30 cellular contexts compared by ENCODE assay signal in genomic region chr9:135974220-135974573, GRCh38. TPM values are rescaled to one million over a fixed set of nuclear protein-coding genes. Genes with fewer than 3 reads are reported as not detected.
DNase-seq lines count a peak whose midpoint lies in the region; ATAC-seq, FAIRE-seq and TF ChIP-seq lines count a peak whose summit lies in the region.
"Had no signal": no experiment of that assay in that cellular context is flagged by ENCODE, and none has a peak within 500 bp of the region (broad histone marks: within the 10 kb centered on the region; RNA-seq: fewer than 3 reads in every experiment).

No MANE protein-coding gene starts in this region.

- H2BK5ac ChIP-seq in H1 (ENCODE audit: low read depth, low read length) = no peak overlapping the region

- H3K23ac ChIP-seq in H1 (ENCODE audit: insufficient read length) = no peak overlapping the region

- H3K4me1 ChIP-seq in H1 (replicated peaks in 1 of 4; ENCODE audit: control insufficient read depth in 3 of 4, insufficient read depth in 4 of 4, low read length in 3 of 4) (peaks cover 0 to 3% (median 0%) of the 10 kb centered on the region in 4 experiments; a peak in 4 of 7 replicates), HAP-1 (no peaks in the 10 kb centered on the region)
- H3K4me1 ChIP-seq: colonic mucosa, Peyer's patch, sigmoid colon had no signal

- no peaks in the 10 kb centered on the region for H3K9me3 ChIP-seq in H1 (ENCODE audit: insufficient read depth in 2 of 2, low read depth in 1 of 2, low read length in 1 of 2)
- H3K9me3 ChIP-seq in HAP-1 = no peaks in the 10 kb centered on the region
- no peaks in the 10 kb centered on the region for H3K9me3 ChIP-seq in T-helper 17 cell (ENCODE audit: control insufficient read depth, low read length, poor library complexity, severe bottlenecking)
- H3K9me3 ChIP-seq: colonic mucosa, MG63, Peyer's patch, sigmoid colon, suprapubic skin had no signal

- H3K79me1 ChIP-seq in H1 (ENCODE audit: low read depth, low read length) = no peaks in the 10 kb centered on the region

- no peak overlapping the region for H3K4me2 ChIP-seq in H1 (ENCODE audit: insufficient read depth in 1 of 2, low read depth in 2 of 2, low read length in 2 of 2)

- peaks cover 4% of the 10 kb centered on the region for H3K27me3 Mint-ChIP-seq in T-helper 17 cell

- H4K5ac ChIP-seq in H1 (ENCODE audit: insufficient read length, low read depth, low read length) = no peak overlapping the region

- H3K27ac Mint-ChIP-seq in T-helper 17 cell = no peak overlapping the region
- H3K27ac Mint-ChIP-seq: activated naive CD4-positive, alpha-beta T cell treated with anti-CD3 and anti-CD28 coated beads, Interleukin-2, amount 10 ng/mL, durations not matched to agents 7 days and 5 days; activated T-helper 1 cell treated with anti-CD3 and anti-CD28 coated beads, Interleukin-12 subunit alpha, Interleukin-12 subunit beta, Interleukin-2, Interleukin-4 antibody, amounts not matched to agents 30 ng/mL and 10 ng/mL and 1 ng/mL, durations not matched to agents 14 hours and 24 hours and 36 hours; memory B cell had no signal

- H3K18ac ChIP-seq in H1 (ENCODE audit: extremely low read depth, low read length) = no peak overlapping the region

- peaks cover 0 to 5% of the 10 kb centered on the region in 2 experiments for H4K20me1 ChIP-seq in H1 (replicated peaks in 1 of 2; ENCODE audit: control insufficient read depth in 1 of 2, insufficient read depth in 2 of 2, low read length in 2 of 2)

- CTCF ChIA-PET in H1 (lab: Charles Lee; ENCODE audit: partially characterized antibody) = interaction anchor here (1.0 to 3.2 kb wide), 24 partner anchors 9 to 173 kb away, joined by 3 to 17 read pairs (median 4); partner anchors contain the start of gene UBAC1

- H2BK20ac ChIP-seq in H1 (ENCODE audit: low read length) = no peak overlapping the region

- no peak overlapping the region for H4K8ac ChIP-seq in H1 (ENCODE audit: extremely low read depth, insufficient read depth, low read length)

- no peak overlapping the region for H3K9ac ChIP-seq in H1 (replicated peaks in 1 of 4; ENCODE audit: extremely low read depth in 1 of 4, low read depth in 3 of 4, low read length in 3 of 4)

- H3K36me3 ChIP-seq in H1 (ENCODE audit: control insufficient read depth in 2 of 4, insufficient read depth in 4 of 4, low read length in 3 of 4) (no peaks in the 10 kb centered on the region), HAP-1 (replicated peaks) (no peaks in the 10 kb centered on the region)
- H3K36me3 ChIP-seq: brain microvascular endothelial cell, colonic mucosa, MG63, Peyer's patch, sigmoid colon, suprapubic skin had no signal

- no peak overlapping the region for H3K27ac ChIP-seq in H1 (ENCODE audit: low read depth, low read length)
- H3K27ac ChIP-seq: brain microvascular endothelial cell, colonic mucosa, Peyer's patch, sigmoid colon, suprapubic skin had no signal

- no peak overlapping the region for H2BK120ac ChIP-seq in H1 (replicated peaks; ENCODE audit: low read depth, low read length)

- POLR2A ChIA-PET in H1 (lab: Charles Lee; ENCODE audit: partially characterized antibody) = no interaction called here

- H3K36me3 Mint-ChIP-seq in T-helper 17 cell (ENCODE audit: low read depth) = no peaks in the 10 kb centered on the region
- H3K36me3 Mint-ChIP-seq: activated naive CD4-positive, alpha-beta T cell treated with anti-CD3 and anti-CD28 coated beads, Interleukin-2, amount 10 ng/mL, durations not matched to agents 7 days and 5 days; memory B cell had no signal

- H2AK5ac ChIP-seq in H1 (ENCODE audit: low read depth, low read length) = no peak overlapping the region

- TF ChIP-seq CTCF in GM12864 (IDR thresholded peaks at IDR 0.05; ENCODE audit: low read depth, low read length, missing control alignments) (peak; percentile 12), LNCaP clone FGC (IDR thresholded peaks at IDR 0.05; ENCODE audit: control insufficient read depth, extremely low read depth, insufficient read depth) (0 out of 2 replicates have a peak, but pooled peaks have one; percentile 8), H1 (IDR thresholded peaks at IDR 0.05; ENCODE audit: control extremely low read depth in 1 of 3, insufficient read depth in 1 of 3, low read depth in 1 of 3, low read length in 3 of 3) (peak; percentile 39 to 42 (median 39)), retinal pigment epithelial cell (conservative IDR thresholded peaks at IDR 0.05; ENCODE audit: low read depth, low read length) (peak; percentile 12)

- H2AFZ ChIP-seq in H1 (ENCODE audit: low read length) = no peak overlapping the region

- no peak overlapping the region for H2BK15ac ChIP-seq in H1 (ENCODE audit: low read length)

- no peak overlapping the region for H3K4me3 ChIP-seq in GM12864 (ENCODE audit: low read depth, low read length)
- H3K4me3 ChIP-seq in LNCaP clone FGC (ENCODE audit: low read depth, low read length) = no peak overlapping the region
- no peak overlapping the region for H3K4me3 ChIP-seq in H1 (ENCODE audit: extremely low read depth in 1 of 4, insufficient read depth in 2 of 4, low read depth in 3 of 4, low read length in 4 of 4)
- H3K4me3 ChIP-seq in retinal pigment epithelial cell (ENCODE audit: low read length) = no peak overlapping the region
- no peak overlapping the region for H3K4me3 ChIP-seq in HAP-1
- H3K4me3 ChIP-seq: colonic mucosa, MG63, Peyer's patch, sigmoid colon, suprapubic skin had no signal

- H3K4ac ChIP-seq in H1 (replicated peaks; ENCODE audit: insufficient read length, low read depth, low read length) = no peak overlapping the region

- no peak overlapping the region for H2BK12ac ChIP-seq in H1 (ENCODE audit: low read depth, low read length)

- no peak overlapping the region for H4K91ac ChIP-seq in H1 (replicated peaks; ENCODE audit: insufficient read length, low read length)

- H3K4me3 Mint-ChIP-seq in T-helper 17 cell = no peak overlapping the region
- H3K4me3 Mint-ChIP-seq: activated naive CD4-positive, alpha-beta T cell treated with anti-CD3 and anti-CD28 coated beads, Interleukin-2, amount 10 ng/mL, durations not matched to agents 7 days and 5 days; activated T-helper 1 cell treated with anti-CD3 and anti-CD28 coated beads, Interleukin-12 subunit alpha, Interleukin-12 subunit beta, Interleukin-2, Interleukin-4 antibody, amounts not matched to agents 30 ng/mL and 10 ng/mL and 1 ng/mL, durations not matched to agents 14 hours and 24 hours and 36 hours; memory B cell; neural crest cell had no signal

- peak; percentile 37 to 49 for TF ChIP-seq RAD21 in H1 (IDR thresholded peaks at IDR 0.05 in 1 of 2, conservative IDR thresholded peaks at IDR 0.05 in 1 of 2; ENCODE audit: low read depth in 2 of 2, low read length in 2 of 2)

- H3K56ac ChIP-seq in H1 (replicated peaks; ENCODE audit: insufficient read length, low read depth, low read length) = no peak overlapping the region

- TF ChIP-seq EP300 in H1 (IDR thresholded peaks at IDR 0.05; ENCODE audit: borderline replicate concordance in 1 of 2, low read depth in 2 of 2, low read length in 2 of 2) = no peak

- no peak for ATAC-seq in T-helper 17 cell

- no peak for FAIRE-seq in H1 (lab: Jason Lieb, UNC)
- FAIRE-seq: frontal cortex, GM18507 had no signal

- no peaks in the 10 kb centered on the region for H3K27me3 ChIP-seq in H1 (replicated peaks in 1 of 4; ENCODE audit: control insufficient read depth in 3 of 4, extremely low read depth in 1 of 4, insufficient read depth in 3 of 4, low read length in 3 of 4)
- H3K27me3 ChIP-seq in HAP-1 (ENCODE audit: low read depth) = peaks cover 12% of the 10 kb centered on the region
- H3K27me3 ChIP-seq: colonic mucosa, MG63, Peyer's patch had no signal

- DNase-seq in GM12864 (ENCODE audit: low read depth) = no peak
- no peak for DNase-seq in LNCaP clone FGC (ENCODE audit: low read depth)
- no peak for DNase-seq in H1 (ENCODE audit: low read depth in 1 of 2, low spot score in 2 of 2)
- DNase-seq in retinal pigment epithelial cell (ENCODE audit: low read depth) = no peak
- no peak for DNase-seq in HAP-1 (ENCODE audit: low spot score in 2 of 2)
- DNase-seq in T-helper 17 cell = no peak
- no peak for DNase-seq in NCI-H510A (lab: John Stamatoyannopoulos, UW)
- DNase-seq: activated CD4-positive, alpha-beta T cell treated with anti-CD3 and anti-CD28 coated beads, Interleukin-2, amount 50 U/mL, for 48 hours; activated CD8-positive, alpha-beta memory T cell treated with anti-CD3 and anti-CD28 coated beads, Interleukin-2, amount 50 U/mL, for 4 hours; activated naive CD4-positive, alpha-beta T cell treated with anti-CD3 and anti-CD28 coated beads, Interleukin-2, amount 10 ng/mL, durations not matched to agents 7 days and 5 days; amniotic stem cell; brain microvascular endothelial cell; colonic mucosa; DMS53; effector CD8-positive, alpha-beta T cell; GDM1; IMR-90; MG63; NCI-H2029 treated with DMSO at 0.1 percent for 48 hours; NCI-H69; Peyer's patch; SHP77 treated with DMSO at 0.1 percent for 48 hours; sigmoid colon; stimulated activated naive CD4-positive, alpha-beta T cell had no signal

- H3K23me2 ChIP-seq in H1 (ENCODE audit: low read depth, low read length) = no peaks in the 10 kb centered on the region; the same call in 1 of the 2 replicates

- no peak overlapping the region for H3K14ac ChIP-seq in H1 (ENCODE audit: insufficient read length)

- TF ChIP-seq POLR2A in H1 (IDR thresholded peaks at IDR 0.05; ENCODE audit: control extremely low read depth in 1 of 2, low read depth in 2 of 2, low read length in 2 of 2) = no peak

- no peaks in the 10 kb centered on the region for H3K79me2 ChIP-seq in H1 (ENCODE audit: control insufficient read depth in 1 of 2, insufficient read depth in 2 of 2, low read length in 2 of 2)

- H3K4me1 Mint-ChIP-seq in T-helper 17 cell = peaks cover 8% of the 10 kb centered on the region

- WGBS in H1 (ENCODE audit: extremely low coverage in 1 of 2, insufficient coverage in 1 of 2, insufficient read length in 1 of 2, insufficient replicate concordance in 2 of 2, low coverage in 1 of 2, low lambda C conversion rate in 2 of 2, missing lambda C conversion rate in 1 of 2), 2 experiments = 69% methylated on average over 10 of the region's 10 CpGs; no CpG with 5 or more reads in 1 of the 2 experiments

- in situ Hi-C loops in HAP-1 (cut with MboI; ENCODE audit: low sequenced_read_pairs) = no loop called here

TF ChIP-seq in H1, 55 proteins besides CTCF, POLR2A, EP300 and RAD21 (continues in another document):
- TF ChIP-seq BRCA1 (IDR thresholded peaks at IDR 0.05; ENCODE audit: low read depth, low read length) (no peak), TEAD4 (IDR thresholded peaks at IDR 0.05; ENCODE audit: low read depth, low read length) (no peak), CTBP2 (IDR thresholded peaks at IDR 0.05; ENCODE audit: borderline replicate concordance, insufficient read depth, insufficient read length, low read length) (no peak)

RNA-seq across cellular contexts. Expression of gene UBAC1, which starts 13.0 kb away (rescaled TPM):
- total RNA-seq in H1 (2021; fragmentation: NEBNext Ultra II Directional; extraction: Animal tissue kit (Norgen Biotek cat#: 25700)) = 59.3 and 63.1 TPM in 2 replicates
- polyA plus RNA-seq in H1 (2011; rRNA removed) = 85.2 and 105 TPM in 2 replicates
- polyA plus RNA-seq in H1 (2011; cell fraction: cytosol; rRNA removed) = 74.8 TPM
- polyA plus RNA-seq in H1 (2011; cell fraction: nucleus; rRNA removed) = 68.0 TPM
- polyA plus RNA-seq in H1 (2012, experiment 1 of 2) = 40.4 to 56.7 TPM (median 50.5 TPM) in 4 replicates
- 65.3 TPM for polyA plus RNA-seq in H1 (2012, experiment 2 of 2)
- 51.1 TPM for polyA plus RNA-seq in H1 (2013, experiment 1 of 2)
- 54.0 TPM for polyA plus RNA-seq in H1 (2013, experiment 2 of 2)
- polyA minus RNA-seq in H1 (2011; rRNA and poly(A)+ RNA removed) = 21.6 and 41.3 TPM in 2 replicates
- 26.6 TPM for polyA minus RNA-seq in H1 (2011; cell fraction: cytosol; rRNA and poly(A)+ RNA removed)
- polyA minus RNA-seq in H1 (2011; cell fraction: nucleus; rRNA and poly(A)+ RNA removed) = 19.2 TPM
- total RNA-seq in T-helper 17 cell = 10 to 100 TPM; 23.2 to 23.7 TPM
